ENCODE assay signal across 1 cellular context in the genomic region with DNA sequence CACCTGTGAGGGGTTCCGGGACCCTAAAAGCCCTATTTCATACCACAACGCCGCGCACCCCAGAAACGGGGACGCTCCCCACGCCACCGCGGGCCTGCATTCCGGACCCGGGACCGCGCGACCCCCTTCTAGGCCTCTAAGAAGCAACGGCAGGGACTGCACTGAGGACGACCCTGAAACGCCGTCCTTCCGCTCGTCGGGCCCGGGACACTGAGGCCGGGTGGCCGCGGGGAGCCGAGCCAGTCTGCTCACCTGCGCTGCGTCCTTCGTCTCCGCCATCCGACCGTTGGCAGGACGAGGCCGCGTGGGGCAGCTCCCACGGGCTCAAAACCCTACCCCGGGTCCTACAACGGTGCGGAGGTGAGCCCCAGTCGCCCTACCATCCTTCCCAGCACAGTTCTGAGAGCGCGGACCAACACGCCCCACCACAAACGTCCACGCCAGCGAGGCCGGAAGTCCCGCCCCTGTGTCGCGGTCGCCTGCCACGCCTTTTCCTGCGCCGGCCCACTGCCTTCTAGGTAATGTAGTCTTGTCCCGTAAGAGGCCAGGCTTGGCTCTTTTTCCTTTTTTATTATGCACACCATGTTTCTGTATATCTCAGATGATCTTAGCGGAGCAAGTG.
TF ChIP-seq lines count a peak whose summit lies in the region.

A gene (minus strand): TSS at position 460 of the 622 bp plus-strand sequence. CDS start 181 bp downstream, at position 279.

TF ChIP-seq in K562, 482 proteins besides CTCF, POLR2A, EP300 and RAD21 (continued from another document and continues in another):
- TF ChIP-seq, protein P1, sequence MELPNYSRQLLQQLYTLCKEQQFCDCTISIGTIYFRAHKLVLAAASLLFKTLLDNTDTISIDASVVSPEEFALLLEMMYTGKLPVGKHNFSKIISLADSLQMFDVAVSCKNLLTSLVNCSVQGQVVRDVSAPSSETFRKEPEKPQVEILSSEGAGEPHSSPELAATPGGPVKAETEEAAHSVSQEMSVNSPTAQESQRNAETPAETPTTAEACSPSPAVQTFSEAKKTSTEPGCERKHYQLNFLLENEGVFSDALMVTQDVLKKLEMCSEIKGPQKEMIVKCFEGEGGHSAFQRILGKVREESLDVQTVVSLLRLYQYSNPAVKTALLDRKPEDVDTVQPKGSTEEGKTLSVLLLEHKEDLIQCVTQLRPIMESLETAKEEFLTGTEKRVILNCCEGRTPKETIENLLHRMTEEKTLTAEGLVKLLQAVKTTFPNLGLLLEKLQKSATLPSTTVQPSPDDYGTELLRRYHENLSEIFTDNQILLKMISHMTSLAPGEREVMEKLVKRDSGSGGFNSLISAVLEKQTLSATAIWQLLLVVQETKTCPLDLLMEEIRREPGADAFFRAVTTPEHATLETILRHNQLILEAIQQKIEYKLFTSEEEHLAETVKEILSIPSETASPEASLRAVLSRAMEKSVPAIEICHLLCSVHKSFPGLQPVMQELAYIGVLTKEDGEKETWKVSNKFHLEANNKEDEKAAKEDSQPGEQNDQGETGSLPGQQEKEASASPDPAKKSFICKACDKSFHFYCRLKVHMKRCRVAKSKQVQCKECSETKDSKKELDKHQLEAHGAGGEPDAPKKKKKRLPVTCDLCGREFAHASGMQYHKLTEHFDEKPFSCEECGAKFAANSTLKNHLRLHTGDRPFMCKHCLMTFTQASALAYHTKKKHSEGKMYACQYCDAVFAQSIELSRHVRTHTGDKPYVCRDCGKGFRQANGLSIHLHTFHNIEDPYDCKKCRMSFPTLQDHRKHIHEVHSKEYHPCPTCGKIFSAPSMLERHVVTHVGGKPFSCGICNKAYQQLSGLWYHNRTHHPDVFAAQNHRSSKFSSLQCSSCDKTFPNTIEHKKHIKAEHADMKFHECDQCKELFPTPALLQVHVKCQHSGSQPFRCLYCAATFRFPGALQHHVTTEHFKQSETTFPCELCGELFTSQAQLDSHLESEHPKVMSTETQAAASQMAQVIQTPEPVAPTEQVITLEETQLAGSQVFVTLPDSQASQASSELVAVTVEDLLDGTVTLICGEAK (IDR thresholded peaks at IDR 0.05), result peak; percentile 95
- TF ChIP-seq, protein P1 (CRISPR knock-in tag; IDR thresholded peaks at IDR 0.05), result no peak
- TF ChIP-seq SRSF1 (IDR thresholded peaks at IDR 0.05; ENCODE audit: low read depth, low read length) (0 out of 2 replicates have a peak, but pooled peaks have one; percentile 41), NCOA2 (IDR thresholded peaks at IDR 0.05; ENCODE audit: partially characterized antibody in 2 of 2) (no peak), BHLHE40 (IDR thresholded peaks at IDR 0.05; ENCODE audit: low read length) (0 out of 2 replicates have a peak, but pooled peaks have one; percentile 10), COPS2 (conservative IDR thresholded peaks at IDR 0.05) (no peak), SIX5 (IDR thresholded peaks at IDR 0.05; ENCODE audit: borderline replicate concordance in 1 of 2, insufficient read depth in 1 of 2, low read depth in 1 of 2, low read length in 2 of 2) (peak; percentile 70 to 82; a peak in 3 of 4 replicates), RBFOX2 (IDR thresholded peaks at IDR 0.05; ENCODE audit: low read depth, low read length) (peak; percentile 81), GTF2A2 (tag; IDR thresholded peaks at IDR 0.05) (no peak), NCOA1 (IDR thresholded peaks at IDR 0.05; ENCODE audit: low read depth) (no peak), TCFL5 (CRISPR knock-in tag; conservative IDR thresholded peaks at IDR 0.05) (no peak), ZNF408 (CRISPR knock-in tag; IDR thresholded peaks at IDR 0.05; ENCODE audit: low read depth) (no peak), POLR2G (IDR thresholded peaks at IDR 0.05; ENCODE audit: low read depth, low read length) (peak; percentile 79), ZC3H11A (IDR thresholded peaks at IDR 0.05; ENCODE audit: low read depth, low read length) (no peak), POLR2B (IDR thresholded peaks at IDR 0.05; ENCODE audit: low read depth, partially characterized antibody) (peak; percentile 52), RAD51 (IDR thresholded peaks at IDR 0.05; ENCODE audit: borderline replicate concordance, low read depth) (no peak), HSF4 (CRISPR knock-in tag; IDR thresholded peaks at IDR 0.05; ENCODE audit: borderline replicate concordance) (no peak), SPI1 (IDR thresholded peaks at IDR 0.05; ENCODE audit: borderline replicate concordance, low read depth, low read length) (no peak), HEY1 (CRISPR knock-in tag; IDR thresholded peaks at IDR 0.05; ENCODE audit: borderline replicate concordance) (no peak), NFE2 (IDR thresholded peaks at IDR 0.05; ENCODE audit: low read depth) (no peak), XRCC4 (IDR thresholded peaks at IDR 0.05; ENCODE audit: extremely low read depth, insufficient read depth, insufficient read length) (no peak), ZNF77 (CRISPR knock-in tag; IDR thresholded peaks at IDR 0.05) (no peak), NRF1 (conservative IDR thresholded peaks at IDR 0.05 in 1 of 2, IDR thresholded peaks at IDR 0.05 in 1 of 2) (peak; percentile 34 to 49; a peak in 2 of 4 replicates), ZNF282 (CRISPR knock-in tag; IDR thresholded peaks at IDR 0.05) (no peak), MED1 (CRISPR knock-in tag; IDR thresholded peaks at IDR 0.05; ENCODE audit: borderline replicate concordance) (no peak)
- TF ChIP-seq, protein P2, sequence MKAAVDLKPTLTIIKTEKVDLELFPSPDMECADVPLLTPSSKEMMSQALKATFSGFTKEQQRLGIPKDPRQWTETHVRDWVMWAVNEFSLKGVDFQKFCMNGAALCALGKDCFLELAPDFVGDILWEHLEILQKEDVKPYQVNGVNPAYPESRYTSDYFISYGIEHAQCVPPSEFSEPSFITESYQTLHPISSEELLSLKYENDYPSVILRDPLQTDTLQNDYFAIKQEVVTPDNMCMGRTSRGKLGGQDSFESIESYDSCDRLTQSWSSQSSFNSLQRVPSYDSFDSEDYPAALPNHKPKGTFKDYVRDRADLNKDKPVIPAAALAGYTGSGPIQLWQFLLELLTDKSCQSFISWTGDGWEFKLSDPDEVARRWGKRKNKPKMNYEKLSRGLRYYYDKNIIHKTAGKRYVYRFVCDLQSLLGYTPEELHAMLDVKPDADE (conservative IDR thresholded peaks at IDR 0.05; ENCODE audit: control insufficient read depth, low read depth, low read length), result 0 out of 2 replicates have a peak, but pooled peaks have one; percentile 46
- TF ChIP-seq, protein P3, sequence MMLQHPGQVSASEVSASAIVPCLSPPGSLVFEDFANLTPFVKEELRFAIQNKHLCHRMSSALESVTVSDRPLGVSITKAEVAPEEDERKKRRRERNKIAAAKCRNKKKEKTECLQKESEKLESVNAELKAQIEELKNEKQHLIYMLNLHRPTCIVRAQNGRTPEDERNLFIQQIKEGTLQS (IDR thresholded peaks at IDR 0.05), result no peak
- TF ChIP-seq, protein P3 (CRISPR knock-in tag; conservative IDR thresholded peaks at IDR 0.05), result no peak
- TF ChIP-seq, protein P4, sequence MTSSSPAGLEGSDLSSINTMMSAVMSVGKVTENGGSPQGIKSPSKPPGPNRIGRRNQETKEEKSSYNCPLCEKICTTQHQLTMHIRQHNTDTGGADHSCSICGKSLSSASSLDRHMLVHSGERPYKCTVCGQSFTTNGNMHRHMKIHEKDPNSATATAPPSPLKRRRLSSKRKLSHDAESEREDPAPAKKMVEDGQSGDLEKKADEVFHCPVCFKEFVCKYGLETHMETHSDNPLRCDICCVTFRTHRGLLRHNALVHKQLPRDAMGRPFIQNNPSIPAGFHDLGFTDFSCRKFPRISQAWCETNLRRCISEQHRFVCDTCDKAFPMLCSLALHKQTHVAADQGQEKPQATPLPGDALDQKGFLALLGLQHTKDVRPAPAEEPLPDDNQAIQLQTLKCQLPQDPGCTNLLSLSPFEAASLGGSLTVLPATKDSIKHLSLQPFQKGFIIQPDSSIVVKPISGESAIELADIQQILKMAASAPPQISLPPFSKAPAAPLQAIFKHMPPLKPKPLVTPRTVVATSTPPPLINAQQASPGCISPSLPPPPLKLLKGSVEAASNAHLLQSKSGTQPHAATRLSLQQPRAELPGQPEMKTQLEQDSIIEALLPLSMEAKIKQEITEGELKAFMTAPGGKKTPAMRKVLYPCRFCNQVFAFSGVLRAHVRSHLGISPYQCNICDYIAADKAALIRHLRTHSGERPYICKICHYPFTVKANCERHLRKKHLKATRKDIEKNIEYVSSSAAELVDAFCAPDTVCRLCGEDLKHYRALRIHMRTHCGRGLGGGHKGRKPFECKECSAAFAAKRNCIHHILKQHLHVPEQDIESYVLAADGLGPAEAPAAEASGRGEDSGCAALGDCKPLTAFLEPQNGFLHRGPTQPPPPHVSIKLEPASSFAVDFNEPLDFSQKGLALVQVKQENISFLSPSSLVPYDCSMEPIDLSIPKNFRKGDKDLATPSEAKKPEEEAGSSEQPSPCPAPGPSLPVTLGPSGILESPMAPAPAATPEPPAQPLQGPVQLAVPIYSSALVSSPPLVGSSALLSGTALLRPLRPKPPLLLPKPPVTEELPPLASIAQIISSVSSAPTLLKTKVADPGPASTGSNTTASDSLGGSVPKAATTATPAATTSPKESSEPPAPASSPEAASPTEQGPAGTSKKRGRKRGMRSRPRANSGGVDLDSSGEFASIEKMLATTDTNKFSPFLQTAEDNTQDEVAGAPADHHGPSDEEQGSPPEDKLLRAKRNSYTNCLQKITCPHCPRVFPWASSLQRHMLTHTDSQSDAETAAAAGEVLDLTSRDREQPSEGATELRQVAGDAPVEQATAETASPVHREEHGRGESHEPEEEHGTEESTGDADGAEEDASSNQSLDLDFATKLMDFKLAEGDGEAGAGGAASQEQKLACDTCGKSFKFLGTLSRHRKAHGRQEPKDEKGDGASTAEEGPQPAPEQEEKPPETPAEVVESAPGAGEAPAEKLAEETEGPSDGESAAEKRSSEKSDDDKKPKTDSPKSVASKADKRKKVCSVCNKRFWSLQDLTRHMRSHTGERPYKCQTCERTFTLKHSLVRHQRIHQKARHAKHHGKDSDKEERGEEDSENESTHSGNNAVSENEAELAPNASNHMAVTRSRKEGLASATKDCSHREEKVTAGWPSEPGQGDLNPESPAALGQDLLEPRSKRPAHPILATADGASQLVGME (CRISPR knock-in tag; IDR thresholded peaks at IDR 0.05), result no peak
- TF ChIP-seq, protein P5, sequence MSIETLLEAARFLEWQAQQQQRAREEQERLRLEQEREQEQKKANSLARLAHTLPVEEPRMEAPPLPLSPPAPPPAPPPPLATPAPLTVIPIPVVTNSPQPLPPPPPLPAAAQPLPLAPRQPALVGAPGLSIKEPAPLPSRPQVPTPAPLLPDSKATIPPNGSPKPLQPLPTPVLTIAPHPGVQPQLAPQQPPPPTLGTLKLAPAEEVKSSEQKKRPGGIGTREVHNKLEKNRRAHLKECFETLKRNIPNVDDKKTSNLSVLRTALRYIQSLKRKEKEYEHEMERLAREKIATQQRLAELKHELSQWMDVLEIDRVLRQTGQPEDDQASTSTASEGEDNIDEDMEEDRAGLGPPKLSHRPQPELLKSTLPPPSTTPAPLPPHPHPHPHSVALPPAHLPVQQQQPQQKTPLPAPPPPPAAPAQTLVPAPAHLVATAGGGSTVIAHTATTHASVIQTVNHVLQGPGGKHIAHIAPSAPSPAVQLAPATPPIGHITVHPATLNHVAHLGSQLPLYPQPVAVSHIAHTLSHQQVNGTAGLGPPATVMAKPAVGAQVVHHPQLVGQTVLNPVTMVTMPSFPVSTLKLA (conservative IDR thresholded peaks at IDR 0.05), result peak; percentile 42 to 80; a peak in 3 of 4 replicates
- TF ChIP-seq, protein P6, sequence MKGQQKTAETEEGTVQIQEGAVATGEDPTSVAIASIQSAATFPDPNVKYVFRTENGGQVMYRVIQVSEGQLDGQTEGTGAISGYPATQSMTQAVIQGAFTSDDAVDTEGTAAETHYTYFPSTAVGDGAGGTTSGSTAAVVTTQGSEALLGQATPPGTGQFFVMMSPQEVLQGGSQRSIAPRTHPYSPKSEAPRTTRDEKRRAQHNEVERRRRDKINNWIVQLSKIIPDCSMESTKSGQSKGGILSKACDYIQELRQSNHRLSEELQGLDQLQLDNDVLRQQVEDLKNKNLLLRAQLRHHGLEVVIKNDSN (CRISPR knock-in tag; IDR thresholded peaks at IDR 0.05), result 0 out of 2 replicates have a peak, but pooled peaks have one; percentile 9
- TF ChIP-seq, protein P7, sequence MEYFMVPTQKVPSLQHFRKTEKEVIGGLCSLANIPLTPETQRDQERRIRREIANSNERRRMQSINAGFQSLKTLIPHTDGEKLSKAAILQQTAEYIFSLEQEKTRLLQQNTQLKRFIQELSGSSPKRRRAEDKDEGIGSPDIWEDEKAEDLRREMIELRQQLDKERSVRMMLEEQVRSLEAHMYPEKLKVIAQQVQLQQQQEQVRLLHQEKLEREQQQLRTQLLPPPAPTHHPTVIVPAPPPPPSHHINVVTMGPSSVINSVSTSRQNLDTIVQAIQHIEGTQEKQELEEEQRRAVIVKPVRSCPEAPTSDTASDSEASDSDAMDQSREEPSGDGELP (CRISPR knock-in tag; IDR thresholded peaks at IDR 0.05; ENCODE audit: borderline replicate concordance), result no peak
- TF ChIP-seq, protein P8, sequence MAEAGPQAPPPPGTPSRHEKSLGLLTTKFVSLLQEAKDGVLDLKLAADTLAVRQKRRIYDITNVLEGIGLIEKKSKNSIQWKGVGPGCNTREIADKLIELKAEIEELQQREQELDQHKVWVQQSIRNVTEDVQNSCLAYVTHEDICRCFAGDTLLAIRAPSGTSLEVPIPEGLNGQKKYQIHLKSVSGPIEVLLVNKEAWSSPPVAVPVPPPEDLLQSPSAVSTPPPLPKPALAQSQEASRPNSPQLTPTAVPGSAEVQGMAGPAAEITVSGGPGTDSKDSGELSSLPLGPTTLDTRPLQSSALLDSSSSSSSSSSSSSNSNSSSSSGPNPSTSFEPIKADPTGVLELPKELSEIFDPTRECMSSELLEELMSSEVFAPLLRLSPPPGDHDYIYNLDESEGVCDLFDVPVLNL (CRISPR knock-in tag; IDR thresholded peaks at IDR 0.05; ENCODE audit: low read depth), result no peak
